In genomic region chr14:54343276-54344121, GRCh38 we compare ENCODE assay signal across 12 cellular contexts. TPM values are rescaled to one million over a fixed set of nuclear protein-coding genes. Genes with fewer than 3 reads are reported as not detected.
DNase-seq lines count a peak whose midpoint lies in the region; ATAC-seq and TF ChIP-seq lines count a peak whose summit lies in the region.
"Had no signal": no experiment of that assay in that cellular context is flagged by ENCODE, and none has a peak within 500 bp of the region (broad histone marks: within the 10 kb centered on the region; RNA-seq: fewer than 3 reads in every experiment).

No MANE protein-coding gene starts in this region.

- H3K4me3 ChIP-seq in SJCRH30: no peak overlapping the region; the same call in 1 of the 2 replicates
- no peak overlapping the region for H3K4me3 ChIP-seq in lower lobe of right lung

- H3K4me1 ChIP-seq in SJCRH30 (peaks cover 17% of the 10 kb centered on the region), lower lobe of right lung (no peaks in the 10 kb centered on the region)

- H3K27ac ChIP-seq in SJCRH30 (peak overlapping the region; percentile 22), lower lobe of right lung (no peak overlapping the region)

- H3K9me3 ChIP-seq in SJCRH30 (replicated peaks) (no peaks in the 10 kb centered on the region), lower lobe of right lung (no peaks in the 10 kb centered on the region)

- intact Hi-C loops in lower lobe of right lung (cut with DNase I): no loop called here

- TF ChIP-seq CTCF in lower lobe of right lung (IDR thresholded peaks at IDR 0.05): no peak

- H3K27me3 ChIP-seq in SJCRH30 (no peaks in the 10 kb centered on the region), lower lobe of right lung (ENCODE audit: low read depth) (no peaks in the 10 kb centered on the region)

- no peaks in the 10 kb centered on the region for H3K36me3 ChIP-seq in SJCRH30
- H3K36me3 ChIP-seq in lower lobe of right lung: no peaks in the 10 kb centered on the region

- DNase-seq in COR-L47 (lab: John Stamatoyannopoulos, UW) (peak; percentile 83), NCI-H1436 (lab: John Stamatoyannopoulos, UW) (peak; percentile 62), SJCRH30 (peak; percentile 47 to 56), lower lobe of right lung (no peak), activated gamma-delta T cell (lab: John Stamatoyannopoulos, UW) (no peak)
- no peak for DNase-seq in NK-92 treated with Interleukin-12 subunit alpha and Interleukin-12 subunit beta, amount 100 ng/mL, for 24 hours (lab: John Stamatoyannopoulos, UW)
- DNase-seq: C1 segment of cervical spinal cord, MM.1S, naive B cell had no signal

- peak; percentile 33 to 56 for ATAC-seq in lower lobe of right lung
- no peak for ATAC-seq in GM21367 (IDR thresholded peaks at IDR 0.05; ENCODE audit: unreplicated experiment)
- no peak for ATAC-seq in GM18870 (IDR thresholded peaks at IDR 0.05; ENCODE audit: unreplicated experiment)
- ATAC-seq: activated naive CD4-positive, alpha-beta T cell treated with anti-CD3 and anti-CD28 coated beads, Interleukin-2, amount 50 U/mL, for 72 hours had no signal

RNA-seq across cellular contexts. Expression of gene CDKN3, which starts 53.3 kb away (rescaled TPM):
- total RNA-seq in SJCRH30 (2014; rRNA removed; shearing (Covaris generic)): 33.4 and 47.3 TPM in 2 replicates
- 1.9 TPM for total RNA-seq in lower lobe of right lung

Comparison
In these comparisons a context has a peak if more than half of its experiments do, and no peak if none do; other contexts are left out.
1. DNase-seq: peak in COR-L47 (single experiment), NCI-H1436 (single experiment) and SJCRH30 (2 of 2); none in lower lobe of right lung (single experiment), activated gamma-delta T cell (single experiment) and NK-92 treated with Interleukin-12 subunit alpha and Interleukin-12 subunit beta, amount 100 ng/mL, for 24 hours (single experiment).
2. ATAC-seq: peak in lower lobe of right lung (2 of 2); none in GM21367 (single experiment) and GM18870 (single experiment).
3. RNA of gene CDKN3, which starts 53.3 kb away (total RNA-seq): 33.4 to 47.3 TPM in SJCRH30; 1.9 TPM in lower lobe of right lung (single experiment); every median in the first group is over 10 times any median in the second.